In genomic region chr18:46877329-46877987, GRCh38 we compare ENCODE assay signal across 17 cellular contexts. TPM values are rescaled to one million over a fixed set of nuclear protein-coding genes. Genes with fewer than 3 reads are reported as not detected.
A peak's percentile ranks its signal among the peaks of the same experiment; 100 is the strongest.
DNase-seq lines count a peak whose midpoint lies in the region; ATAC-seq, FAIRE-seq and TF ChIP-seq lines count a peak whose summit lies in the region.
"Had no signal": no experiment of that assay in that cellular context is flagged by ENCODE, and none has a peak within 500 bp of the region (broad histone marks: within the 10 kb centered on the region; RNA-seq: fewer than 3 reads in every experiment).

No MANE protein-coding gene starts in this region.

- H4K20me1 ChIP-seq in hepatocyte (ENCODE audit: insufficient read depth, poor library complexity, severe bottlenecking), result no peaks in the 10 kb centered on the region

- H3K36me3 Mint-ChIP-seq in T-cell, result peaks cover 68% of the 10 kb centered on the region

- H3K4me3 ChIP-seq in hepatocyte, result no peak overlapping the region
- H3K4me3 ChIP-seq: PC-9, tibial nerve had no signal

- no peaks in the 10 kb centered on the region for H3K36me3 ChIP-seq in hepatocyte (replicated peaks; ENCODE audit: insufficient read depth, low read depth)

- POLR2A ChIA-PET in T-cell (lab: Charles Lee), result no interaction called here

- H2AFZ ChIP-seq in hepatocyte, result peak overlapping the region; percentile 11
- H2AFZ ChIP-seq: PC-9 had no signal

- no peaks in the 10 kb centered on the region for H3K9me3 ChIP-seq in hepatocyte (ENCODE audit: low read depth)

- no peaks in the 10 kb centered on the region for H3K27me3 ChIP-seq in hepatocyte
- H3K27me3 ChIP-seq: tibial nerve had no signal

- no peaks in the 10 kb centered on the region for H3K27me3 Mint-ChIP-seq in T-cell

- peak overlapping the region; percentile 55 for H3K4me2 ChIP-seq in hepatocyte
- H3K4me2 ChIP-seq: PC-9 had no signal

- peaks cover 14 to 31% (median 22%) of the 10 kb centered on the region in 3 donors for H3K9me3 Mint-ChIP-seq in T-cell

- H3K79me2 ChIP-seq in hepatocyte, result peaks cover 65% of the 10 kb centered on the region

- ATAC-seq in T-cell (replicated peaks in 1 of 4), result no peak
- ATAC-seq in HG02840 (IDR thresholded peaks at IDR 0.05; ENCODE audit: low FRiP score, unreplicated experiment), result no peak
- ATAC-seq in GM21367 (IDR thresholded peaks at IDR 0.05; ENCODE audit: unreplicated experiment), result no peak
- no peak for ATAC-seq in HG03439 (IDR thresholded peaks at IDR 0.05; ENCODE audit: unreplicated experiment)
- ATAC-seq: activated T-cell treated with anti-CD3 and anti-CD28 coated beads, Interleukin-2, amount 50 U/mL, for 72 hours; left lobe of liver; natural killer cell had no signal

- TF ChIP-seq CTCF in C4-2B (conservative IDR thresholded peaks at IDR 0.05), result no peak
- no peak for TF ChIP-seq CTCF in hepatocyte (IDR thresholded peaks at IDR 0.05; ENCODE audit: poor library complexity)

- H3K4me1 Mint-ChIP-seq in T-cell, result peaks cover 32 to 48% (median 35%) of the 10 kb centered on the region in 3 donors

- H3K4me1 ChIP-seq in hepatocyte (ENCODE audit: insufficient read depth), result no peaks in the 10 kb centered on the region
- H3K4me1 ChIP-seq: tibial nerve had no signal

- DNase-seq in GM18507 (ENCODE audit: extremely low spot score, insufficient read length, low read depth) (no peak), T-cell (no peak), hepatocyte (ENCODE audit: low spot score) (peak; percentile 47), HuH-7.5 (ENCODE audit: low spot score) (no peak)
- DNase-seq: activated T-cell treated with anti-CD3 and anti-CD28 coated beads, Interleukin-2, amount 50 U/mL, for 72 hours; anterior cingulate cortex; natural killer cell; NCI-H446; PC-9; stimulated activated CD4-positive, alpha-beta T cell treated with anti-CD3 and anti-CD28 coated beads, Interleukin-2, amount 100 ng/mL, for 24 hours had no signal

- peak overlapping the region; percentile 71 to 79 for H3K27ac Mint-ChIP-seq in T-cell
- H3K27ac Mint-ChIP-seq: activated T-cell treated with anti-CD3 and anti-CD28 coated beads, Interleukin-2, amount 50 U/mL, for 72 hours; natural killer cell had no signal

- peak overlapping the region in 1 of 3 donors; percentile 36 for H3K4me3 Mint-ChIP-seq in T-cell
- H3K4me3 Mint-ChIP-seq: activated T-cell treated with anti-CD3 and anti-CD28 coated beads, Interleukin-2, amount 50 U/mL, for 72 hours; natural killer cell had no signal

- CTCF ChIA-PET in T-cell (lab: Charles Lee), result no interaction called here

- H3K27ac ChIP-seq in C4-2B (peak overlapping the region; percentile 57; the same call in 1 of the 2 replicates), hepatocyte (peak overlapping the region; percentile 83)
- H3K27ac ChIP-seq: PC-9, tibial nerve had no signal

- 43% methylated on average over 15 of the region's 15 CpGs for WGBS in hepatocyte (ENCODE audit: low lambda C conversion rate, missing lambda C conversion rate)

- peak; percentile 54 for FAIRE-seq in GM18507 (lab: Jason Lieb, UNC)
- FAIRE-seq: GM12892 had no signal

- no peaks in the 10 kb centered on the region for H3K9me2 ChIP-seq in hepatocyte (replicated peaks; ENCODE audit: insufficient read depth)

RNA-seq across cellular contexts. Expression of gene PIAS2, which starts 39.8 kb away (rescaled TPM):
- total RNA-seq in T-cell, result 10 to 100 TPM; 27.2 to 39.8 (median 31.0) TPM
- 25.1 and 30.7 TPM in 2 replicates for total RNA-seq in hepatocyte
- 18.4 and 22.5 TPM in 2 replicates for polyA plus RNA-seq in hepatocyte

RNA-seq across cellular contexts. Expression of gene KATNAL2, which starts 39.9 kb away (rescaled TPM):
- 1 to 10 TPM in 2 of 5 donors, under 1 TPM in 2, not detected in 1; 0.53 to 1.7 (median 0.99) TPM for total RNA-seq in T-cell
- total RNA-seq in hepatocyte, result 2.4 and 4.4 TPM in 2 replicates
- 2.2 and 4.3 TPM in 2 replicates for polyA plus RNA-seq in hepatocyte
